In genomic region chr11:6402061-6402470, GRCh38 we compare ENCODE assay signal across 8 cellular contexts. TPM values are rescaled to one million over a fixed set of nuclear protein-coding genes. Genes with fewer than 3 reads are reported as not detected.
DNase-seq lines count a peak whose midpoint lies in the region; ATAC-seq and TF ChIP-seq lines count a peak whose summit lies in the region.

No MANE protein-coding gene starts in this region.

- no peak for TF ChIP-seq POLR2A in body of pancreas (IDR thresholded peaks at IDR 0.05)

- H3K4me1 ChIP-seq in KMS-11 (ENCODE audit: low read depth, poor library complexity, severe bottlenecking): peaks cover 18% of the 10 kb centered on the region
- no peaks in the 10 kb centered on the region for H3K4me1 ChIP-seq in body of pancreas

- H3K9ac ChIP-seq in KMS-11: no peak overlapping the region

- H2AFZ ChIP-seq in KMS-11 (ENCODE audit: low read depth): peak overlapping the region; percentile 38; the same call in 1 of the 2 replicates

- peak overlapping the region; percentile 70 for H3K4me2 ChIP-seq in KMS-11

- H3K27ac ChIP-seq in KMS-11 (no peak overlapping the region), body of pancreas (no peak overlapping the region)

- ATAC-seq in GM18858 (IDR thresholded peaks at IDR 0.05; ENCODE audit: unreplicated experiment): peak; percentile 19
- ATAC-seq in GM21619 (IDR thresholded peaks at IDR 0.05; ENCODE audit: unreplicated experiment): peak; percentile 31
- no peak for ATAC-seq in body of pancreas
- no peak for ATAC-seq in left ventricle myocardium superior

- no peaks in the 10 kb centered on the region for H3K27me3 ChIP-seq in KMS-11 (ENCODE audit: insufficient read depth, low read depth)
- H3K27me3 ChIP-seq in body of pancreas: no peaks in the 10 kb centered on the region

- H3K36me3 ChIP-seq in KMS-11 (ENCODE audit: insufficient read depth) (no peaks in the 10 kb centered on the region), body of pancreas (replicated peaks in 1 of 2; ENCODE audit: insufficient read depth in 1 of 2, low read depth in 2 of 2) (no peaks in the 10 kb centered on the region)

- no peaks in the 10 kb centered on the region for H4K20me1 ChIP-seq in KMS-11 (ENCODE audit: insufficient read depth)

- DNase-seq in mesenteric fat pad (ENCODE audit: low spot score): peak; percentile 81
- DNase-seq in SIG-M5 (lab: John Stamatoyannopoulos, UW): no peak
- DNase-seq in body of pancreas: no peak
- DNase-seq in left ventricle myocardium superior: no peak
- DNase-seq in foreskin melanocyte: no peak

- 79 to 80% methylated on average over 8 to 12 of the region's 12 CpGs for WGBS in body of pancreas, 2 donors

- no peak for TF ChIP-seq CTCF in KMS-11 (conservative IDR thresholded peaks at IDR 0.05; ENCODE audit: low read depth, low read length)
- no peak for TF ChIP-seq CTCF in body of pancreas (IDR thresholded peaks at IDR 0.05)

- no peaks in the 10 kb centered on the region for H3K9me3 ChIP-seq in body of pancreas

- no peaks in the 10 kb centered on the region for H3K79me2 ChIP-seq in KMS-11 (ENCODE audit: insufficient read depth, low read depth)

- intact Hi-C loops in body of pancreas (cut with DNase I) (no loop called here), left ventricle myocardium superior (cut with micrococcal nuclease) (no loop called here)

- H3K4me3 ChIP-seq in KMS-11 (IDR thresholded peaks at IDR 0.05; ENCODE audit: insufficient read depth, low read depth, low read length): no peak overlapping the region
- no peak overlapping the region for H3K4me3 ChIP-seq in body of pancreas

RNA-seq across cellular contexts. Expression of gene SMPD1, which starts 11.8 kb away (rescaled TPM):
- total RNA-seq in mesenteric fat pad (34.4 TPM), body of pancreas (10 to 100 TPM; 17.1 to 29.7 TPM), left ventricle myocardium superior (60.9 TPM)

RNA-seq across cellular contexts. Expression of gene APBB1, which starts 16.8 kb away (rescaled TPM):
- total RNA-seq in mesenteric fat pad (31.3 TPM), body of pancreas (10 to 100 TPM; 25.4 to 48.5 TPM), left ventricle myocardium superior (87.6 TPM)

RNA-seq across cellular contexts. Expression of gene HPX, which starts 38.7 kb away (rescaled TPM):
- 1.1 TPM for total RNA-seq in mesenteric fat pad
- total RNA-seq in body of pancreas: 1 to 10 TPM in 1 of 2 donors, not detected in 1; 1.3 TPM
- not detected for total RNA-seq in left ventricle myocardium superior

Comparison
In these comparisons a context has a peak if more than half of its experiments do, and no peak if none do; other contexts are left out.
1. ATAC-seq: peak in GM18858 (single experiment) and GM21619 (single experiment); none in body of pancreas (single experiment) and left ventricle myocardium superior (single experiment).